ENCODE assay signal across 14 cellular contexts in genomic region chr16:77782694-77783093, GRCh38. TPM values are rescaled to one million over a fixed set of nuclear protein-coding genes. Genes with fewer than 3 reads are reported as not detected.
DNase-seq lines count a peak whose midpoint lies in the region; FAIRE-seq and TF ChIP-seq lines count a peak whose summit lies in the region.
"Had no signal": no experiment of that assay in that cellular context is flagged by ENCODE, and none has a peak within 500 bp of the region (broad histone marks: within the 10 kb centered on the region; RNA-seq: fewer than 3 reads in every experiment).

No MANE protein-coding gene starts in this region.

- H3K36me3 Mint-ChIP-seq in chondrocyte (ENCODE audit: low read depth), result no peaks in the 10 kb centered on the region

- H3K4me3 ChIP-seq in bronchial epithelial cell (ENCODE audit: low read depth, low read length) (no peak overlapping the region), retinal pigment epithelial cell (ENCODE audit: low read length) (no peak overlapping the region), uterus (no peak overlapping the region)
- H3K4me3 ChIP-seq: dorsolateral prefrontal cortex, SJCRH30 had no signal

- no peak overlapping the region for H3K27ac Mint-ChIP-seq in chondrocyte (ENCODE audit: unreplicated experiment)
- H3K27ac Mint-ChIP-seq: B cell had no signal

- no peak for TF ChIP-seq POLR2A in uterus (IDR thresholded peaks at IDR 0.05)

- no peak overlapping the region for H3K4me3 Mint-ChIP-seq in chondrocyte (ENCODE audit: unreplicated experiment)
- H3K4me3 Mint-ChIP-seq: B cell had no signal

- H3K27me3 ChIP-seq in bronchial epithelial cell (ENCODE audit: control insufficient read depth, insufficient read depth, low read length) (no peaks in the 10 kb centered on the region), uterus (no peaks in the 10 kb centered on the region)
- H3K27me3 ChIP-seq: SJCRH30 had no signal

- no peak overlapping the region for H3K27ac ChIP-seq in uterus
- H3K27ac ChIP-seq: dorsolateral prefrontal cortex, SJCRH30 had no signal

- DNase-seq in NCI-H748 (lab: John Stamatoyannopoulos, UW; ENCODE audit: unreplicated experiment), result peak; percentile 31
- no peak for DNase-seq in NCI-H748 treated with DMSO at 0.1 percent for 48 hours (lab: John Stamatoyannopoulos, UW)
- peak; percentile 43 for DNase-seq in MV-4-11 (lab: John Stamatoyannopoulos, UW)
- DNase-seq in bronchial epithelial cell (ENCODE audit: low read depth), result no peak
- DNase-seq in retinal pigment epithelial cell (ENCODE audit: low read depth), result no peak
- no peak for DNase-seq in chondrocyte (ENCODE audit: low spot score)
- no peak for DNase-seq in uterus
- no peak for DNase-seq in middle frontal gyrus (ENCODE audit: extremely low spot score, low spot score)
- DNase-seq: activated T-cell treated with anti-CD3 and anti-CD28 coated beads, Interleukin-2, amount 50 U/mL, for 1 hour; dorsolateral prefrontal cortex; kidney glomerular epithelial cell; retina; SJCRH30 had no signal

- H3K9me3 ChIP-seq in uterus, result no peaks in the 10 kb centered on the region
- H3K9me3 ChIP-seq: SJCRH30 had no signal

- no peak for FAIRE-seq in bronchial epithelial cell (lab: Jason Lieb, UNC)

- H3K27me3 Mint-ChIP-seq in chondrocyte (ENCODE audit: low read depth), result peaks cover 18% of the 10 kb centered on the region

- H3K4me1 Mint-ChIP-seq in chondrocyte (ENCODE audit: low read depth), result no peaks in the 10 kb centered on the region

- no peaks in the 10 kb centered on the region for H3K4me1 ChIP-seq in uterus
- H3K4me1 ChIP-seq: SJCRH30 had no signal

- TF ChIP-seq CTCF in bronchial epithelial cell (IDR thresholded peaks at IDR 0.05; ENCODE audit: insufficient read depth, low read length, severe bottlenecking), result peak; percentile 28
- peak; percentile 69 for TF ChIP-seq CTCF in retinal pigment epithelial cell (conservative IDR thresholded peaks at IDR 0.05; ENCODE audit: low read depth, low read length)
- TF ChIP-seq CTCF in chondrocyte (IDR thresholded peaks at IDR 0.05), result no peak
- TF ChIP-seq CTCF in uterus (IDR thresholded peaks at IDR 0.05), result no peak

- no peaks in the 10 kb centered on the region for H3K9me3 Mint-ChIP-seq in chondrocyte (ENCODE audit: low read depth)

- intact Hi-C loops in uterus (cut with DNase I; ENCODE audit: low total_unique reads), result no loop called here

- no peaks in the 10 kb centered on the region for H3K36me3 ChIP-seq in bronchial epithelial cell (ENCODE audit: control insufficient read depth, insufficient read depth, low read length)
- no peaks in the 10 kb centered on the region for H3K36me3 ChIP-seq in uterus
- H3K36me3 ChIP-seq: SJCRH30 had no signal

RNA-seq across cellular contexts. Expression of gene VAT1L, which starts 5.7 kb away (rescaled TPM):
- total RNA-seq in bronchial epithelial cell (not detected in 2 replicates), chondrocyte (not detected in 3 replicates), uterus (1 to 10 TPM in 2 of 4 donors, under 1 TPM in 2; 0.29 to 3.8 (median 1.7) TPM)
- total RNA-seq: B cell, SJCRH30 had no signal

Comparison
In these comparisons a context has a peak if more than half of its experiments do, and no peak if none do; other contexts are left out.
1. DNase-seq: peak in NCI-H748 (single experiment) and MV-4-11 (single experiment); none in NCI-H748 treated with DMSO at 0.1 percent for 48 hours (single experiment), bronchial epithelial cell (single experiment), retinal pigment epithelial cell (single experiment), chondrocyte (single experiment), uterus (0 of 2) and middle frontal gyrus (single experiment).
2. CTCF ChIP-seq: peak in bronchial epithelial cell (single experiment) and retinal pigment epithelial cell (single experiment); none in chondrocyte (single experiment) and uterus (0 of 4).